ENCODE assay signal across 1 cellular context in genomic region chr6:41073203-41073967, GRCh38.
TF ChIP-seq lines count a peak whose summit lies in the region.

No MANE protein-coding gene starts in this region.

TF ChIP-seq in HCT116, 20 proteins besides CTCF, POLR2A, EP300 and RAD21 (continued from another document):
- TF ChIP-seq REST (IDR thresholded peaks at IDR 0.05; ENCODE audit: low read depth), result no peak
- no peak for TF ChIP-seq EZH2 (IDR thresholded peaks at IDR 0.05)
- TF ChIP-seq SIN3A (IDR thresholded peaks at IDR 0.05; ENCODE audit: low read depth), result peak; percentile 39
- TF ChIP-seq ATF3 (IDR thresholded peaks at IDR 0.05), result no peak
- TF ChIP-seq ZNF274 (IDR thresholded peaks at IDR 0.05; ENCODE audit: low read depth, low read length), result no peak
- TF ChIP-seq YY1 (IDR thresholded peaks at IDR 0.05; ENCODE audit: extremely low read depth, insufficient replicate concordance, low read depth, low read length), result no peak
- TF ChIP-seq EZH2phosphoT487 (IDR thresholded peaks at IDR 0.05; ENCODE audit: borderline replicate concordance), result no peak
- peak; percentile 51; the same call in 1 of the 2 replicates for TF ChIP-seq MAX (IDR thresholded peaks at IDR 0.05)
- peak; percentile 98 for TF ChIP-seq ZFX (IDR thresholded peaks at IDR 0.05)
- no peak for TF ChIP-seq CBX3 (IDR thresholded peaks at IDR 0.05; ENCODE audit: low read depth)
